In genomic region chr19:18590273-18591272, GRCh38 we compare ENCODE assay signal across 1 cellular context.
TF ChIP-seq lines count a peak whose summit lies in the region.

No MANE protein-coding gene starts in this region.

TF ChIP-seq in HepG2, 621 proteins besides CTCF, POLR2A, EP300 and RAD21 (continues in another document):
- TF ChIP-seq ZNF777 (CRISPR knock-in tag; IDR thresholded peaks at IDR 0.05) (no peak), KLF15 (CRISPR knock-in tag; IDR thresholded peaks at IDR 0.05; ENCODE audit: borderline replicate concordance) (no peak), RELA (CRISPR knock-in tag; IDR thresholded peaks at IDR 0.05) (no peak), MEIS1 (CRISPR knock-in tag; IDR thresholded peaks at IDR 0.05; ENCODE audit: borderline replicate concordance) (no peak), ZNF552 (CRISPR knock-in tag; IDR thresholded peaks at IDR 0.05; ENCODE audit: borderline replicate concordance) (0 out of 2 replicates have a peak, but pooled peaks have one; percentile 49), ZMAT3 (CRISPR knock-in tag; conservative IDR thresholded peaks at IDR 0.05) (no peak), KDM2A (CRISPR knock-in tag; IDR thresholded peaks at IDR 0.05; ENCODE audit: borderline replicate concordance, low read depth) (peak; percentile 63; the same call in 1 of the 2 replicates), ZNF546 (CRISPR knock-in tag; conservative IDR thresholded peaks at IDR 0.05) (no peak), NFATC3 (CRISPR knock-in tag; IDR thresholded peaks at IDR 0.05) (no peak), HNRNPLL (IDR thresholded peaks at IDR 0.05; ENCODE audit: low read depth, low read length, poor library complexity, severe bottlenecking) (no peak), THAP11 (CRISPR knock-in tag; IDR thresholded peaks at IDR 0.05) (peak; percentile 46; the same call in 1 of the 2 replicates), RXRA (CRISPR knock-in tag; IDR thresholded peaks at IDR 0.05) (peak; percentile 49; the same call in 1 of the 2 replicates), JUNB (CRISPR knock-in tag; IDR thresholded peaks at IDR 0.05; ENCODE audit: borderline replicate concordance) (no peak), PAF1 (CRISPR knock-in tag; IDR thresholded peaks at IDR 0.05) (peak; percentile 46; the same call in 1 of the 2 replicates), POLR2G (IDR thresholded peaks at IDR 0.05; ENCODE audit: low read depth, low read length) (peak; percentile 49; the same call in 1 of the 2 replicates), NRL (CRISPR knock-in tag; IDR thresholded peaks at IDR 0.05; ENCODE audit: borderline replicate concordance) (0 out of 2 replicates have a peak, but pooled peaks have one; percentile 29), ZNF430 (CRISPR knock-in tag; IDR thresholded peaks at IDR 0.05) (no peak), SRSF9 (IDR thresholded peaks at IDR 0.05; ENCODE audit: borderline replicate concordance, insufficient read depth, low read depth, low read length, poor library complexity, severe bottlenecking) (no peak), HNF4A (CRISPR knock-in tag; IDR thresholded peaks at IDR 0.05) (no peak), SP2 (CRISPR knock-in tag; IDR thresholded peaks at IDR 0.05) (no peak), ARNT2 (CRISPR knock-in tag; IDR thresholded peaks at IDR 0.05; ENCODE audit: low read depth) (no peak), ZC3H13 (CRISPR knock-in tag; IDR thresholded peaks at IDR 0.05) (peak; percentile 66; the same call in 1 of the 2 replicates), YY1 (IDR thresholded peaks at IDR 0.05; ENCODE audit: insufficient read depth, insufficient replicate concordance, low read depth, low read length) (no peak), ZNF251 (CRISPR knock-in tag; IDR thresholded peaks at IDR 0.05) (no peak), TSC22D2 (CRISPR knock-in tag; IDR thresholded peaks at IDR 0.05; ENCODE audit: borderline replicate concordance) (no peak), ZNF225 (CRISPR knock-in tag; IDR thresholded peaks at IDR 0.05) (peak; percentile 28; the same call in 1 of the 2 replicates), ATF1 (CRISPR knock-in tag; IDR thresholded peaks at IDR 0.05) (0 out of 2 replicates have a peak, but pooled peaks have one; percentile 54), MAF1 (CRISPR knock-in tag; IDR thresholded peaks at IDR 0.05; ENCODE audit: borderline replicate concordance) (no peak), ZBTB49 (CRISPR knock-in tag; IDR thresholded peaks at IDR 0.05; ENCODE audit: borderline replicate concordance) (no peak), NONO (IDR thresholded peaks at IDR 0.05) (no peak), NONO (CRISPR knock-in tag; conservative IDR thresholded peaks at IDR 0.05) (peak; percentile 45; the same call in 1 of the 2 replicates), PCBP1 (IDR thresholded peaks at IDR 0.05; ENCODE audit: borderline replicate concordance, low read depth, low read length) (0 out of 2 replicates have a peak, but pooled peaks have one; percentile 42), MAZ (IDR thresholded peaks at IDR 0.05; ENCODE audit: borderline replicate concordance, low read depth, low read length) (no peak), MAZ (CRISPR knock-in tag; IDR thresholded peaks at IDR 0.05; ENCODE audit: low read depth) (0 out of 2 replicates have a peak, but pooled peaks have one; percentile 47), ZNF772 (CRISPR knock-in tag; IDR thresholded peaks at IDR 0.05) (0 out of 2 replicates have a peak, but pooled peaks have one; percentile 20), ZNF577 (CRISPR knock-in tag; IDR thresholded peaks at IDR 0.05; ENCODE audit: borderline replicate concordance, low read depth) (no peak), MAX (IDR thresholded peaks at IDR 0.05) (peak; percentile 29; the same call in 1 of the 2 replicates), ZNF30 (CRISPR knock-in tag; IDR thresholded peaks at IDR 0.05) (no peak), AGO1 (IDR thresholded peaks at IDR 0.05; ENCODE audit: low read depth, low read length, poor library complexity, severe bottlenecking) (peak; percentile 18), ZNF720 (CRISPR knock-in tag; IDR thresholded peaks at IDR 0.05) (no peak), LRRFIP1 (CRISPR knock-in tag; conservative IDR thresholded peaks at IDR 0.05) (no peak), ZNF589 (CRISPR knock-in tag; conservative IDR thresholded peaks at IDR 0.05) (no peak), ZNF776 (CRISPR knock-in tag; IDR thresholded peaks at IDR 0.05) (0 out of 2 replicates have a peak, but pooled peaks have one; percentile 31), REL (CRISPR knock-in tag; conservative IDR thresholded peaks at IDR 0.05) (no peak), ZBTB34 (CRISPR knock-in tag; IDR thresholded peaks at IDR 0.05) (no peak), ZNF746 (CRISPR knock-in tag; IDR thresholded peaks at IDR 0.05) (no peak), SMC3 (IDR thresholded peaks at IDR 0.05; ENCODE audit: low read length) (peak; percentile 23; the same call in 1 of the 2 replicates), ZNF567 (CRISPR knock-in tag; IDR thresholded peaks at IDR 0.05; ENCODE audit: borderline replicate concordance) (no peak), GABPA (IDR thresholded peaks at IDR 0.05; ENCODE audit: low read depth, low read length) (0 out of 2 replicates have a peak, but pooled peaks have one; percentile 18), GABPA (CRISPR knock-in tag; IDR thresholded peaks at IDR 0.05; ENCODE audit: low read depth) (no peak), SP5 (CRISPR knock-in tag; IDR thresholded peaks at IDR 0.05; ENCODE audit: borderline replicate concordance, low read depth) (0 out of 2 replicates have a peak, but pooled peaks have one; percentile 12), ZNF687 (CRISPR knock-in tag; IDR thresholded peaks at IDR 0.05) (peak; percentile 42), ZNF768 (CRISPR knock-in tag; IDR thresholded peaks at IDR 0.05) (peak; percentile 11; the same call in 1 of the 2 replicates), ZBTB4 (CRISPR knock-in tag; IDR thresholded peaks at IDR 0.05; ENCODE audit: borderline replicate concordance) (peak; percentile 93), SAP130 (CRISPR knock-in tag; IDR thresholded peaks at IDR 0.05; ENCODE audit: low read depth) (peak; percentile 18; the same call in 1 of the 2 replicates), ZBTB33 (CRISPR knock-in tag; IDR thresholded peaks at IDR 0.05) (peak; percentile 93), ZBTB38 (CRISPR knock-in tag; IDR thresholded peaks at IDR 0.05) (peak; percentile 99), ZNF619 (CRISPR knock-in tag; IDR thresholded peaks at IDR 0.05) (no peak)
